In genomic region chr2:212005077-212005671, GRCh38 we compare ENCODE assay signal across 9 cellular contexts.
DNase-seq lines count a peak whose midpoint lies in the region; ATAC-seq and TF ChIP-seq lines count a peak whose summit lies in the region.
"Had no signal": no experiment of that assay in that cellular context is flagged by ENCODE, and none has a peak within 500 bp of the region (broad histone marks: within the 10 kb centered on the region; RNA-seq: fewer than 3 reads in every experiment).

No MANE protein-coding gene starts in this region.

- CTCF ChIA-PET in naive thymus-derived CD4-positive, alpha-beta T cell (lab: Charles Lee) = no interaction called here

- H3K27me3 Mint-ChIP-seq in naive thymus-derived CD4-positive, alpha-beta T cell = no peaks in the 10 kb centered on the region
- H3K27me3 Mint-ChIP-seq: T-cell had no signal

- H3K4me3 Mint-ChIP-seq in naive thymus-derived CD4-positive, alpha-beta T cell = no peak overlapping the region
- H3K4me3 Mint-ChIP-seq: T-cell had no signal

- no peaks in the 10 kb centered on the region for H3K9me3 ChIP-seq in cardiac muscle cell (ENCODE audit: low read depth)
- H3K9me3 ChIP-seq in naive thymus-derived CD4-positive, alpha-beta T cell (ENCODE audit: control insufficient read depth in 2 of 3, low read length in 3 of 3) = no peaks in the 10 kb centered on the region

- intact Hi-C loops in naive thymus-derived CD4-positive, alpha-beta T cell (cut with micrococcal nuclease) = no loop called here

- H3K27ac ChIP-seq in cardiac muscle cell = no peak overlapping the region
- H3K27ac ChIP-seq in naive thymus-derived CD4-positive, alpha-beta T cell (ENCODE audit: low read depth, low read length) = no peak overlapping the region

- TF ChIP-seq CTCF in GM20000 (IDR thresholded peaks at IDR 0.05; ENCODE audit: extremely low read depth, missing control alignments) = no peak
- peak; percentile 79 for TF ChIP-seq CTCF in cardiac muscle cell (IDR thresholded peaks at IDR 0.05; ENCODE audit: low read depth, low read length)

- DNase-seq in Daoy (ENCODE audit: low read depth) = peak; percentile 21
- peak; percentile 6 for DNase-seq in GM20000 (ENCODE audit: low spot score)
- peak; percentile 46 for DNase-seq in HT1080 (ENCODE audit: low read depth)
- peak; percentile 13 for DNase-seq in SHP77 treated with DMSO at 0.1 percent for 48 hours (lab: John Stamatoyannopoulos, UW)
- DNase-seq in cardiac muscle cell (ENCODE audit: low read depth in 1 of 2, low spot score in 1 of 2) = peak; percentile 61 to 72
- no peak for DNase-seq in DMS79 treated with DMSO at 0.1 percent for 48 hours (lab: John Stamatoyannopoulos, UW)
- DNase-seq in GM19240 (ENCODE audit: insufficient read length, low spot score) = no peak
- DNase-seq in naive thymus-derived CD4-positive, alpha-beta T cell = no peak

- H3K36me3 Mint-ChIP-seq in naive thymus-derived CD4-positive, alpha-beta T cell = no peaks in the 10 kb centered on the region
- H3K36me3 Mint-ChIP-seq: T-cell had no signal

- no peak overlapping the region for H3K4me3 ChIP-seq in cardiac muscle cell
- no peak overlapping the region for H3K4me3 ChIP-seq in naive thymus-derived CD4-positive, alpha-beta T cell (ENCODE audit: low read length)

- H3K27me3 ChIP-seq in cardiac muscle cell = no peaks in the 10 kb centered on the region
- H3K27me3 ChIP-seq in naive thymus-derived CD4-positive, alpha-beta T cell (ENCODE audit: control insufficient read depth in 2 of 2, insufficient read depth in 2 of 2, low read length in 2 of 2) = no peaks in the 10 kb centered on the region

- H3K27ac Mint-ChIP-seq in naive thymus-derived CD4-positive, alpha-beta T cell = no peak overlapping the region
- H3K27ac Mint-ChIP-seq: T-cell had no signal

- H3K9me3 Mint-ChIP-seq in naive thymus-derived CD4-positive, alpha-beta T cell = peaks cover 0 to 3% (median 0%) of the 10 kb centered on the region in 11 donors

- no peaks in the 10 kb centered on the region for H3K4me1 ChIP-seq in cardiac muscle cell (ENCODE audit: low read depth)
- H3K4me1 ChIP-seq in naive thymus-derived CD4-positive, alpha-beta T cell (ENCODE audit: control insufficient read depth in 2 of 2, insufficient read depth in 2 of 2, low read length in 2 of 2) = no peaks in the 10 kb centered on the region

- no peaks in the 10 kb centered on the region for H3K36me3 ChIP-seq in cardiac muscle cell
- H3K36me3 ChIP-seq in naive thymus-derived CD4-positive, alpha-beta T cell (ENCODE audit: control insufficient read depth in 2 of 3, insufficient read depth in 3 of 3, low read length in 3 of 3) = no peaks in the 10 kb centered on the region

- H3K4me1 Mint-ChIP-seq in naive thymus-derived CD4-positive, alpha-beta T cell = peaks cover 0 to 1% (median 0%) of the 10 kb centered on the region in 7 donors
- H3K4me1 Mint-ChIP-seq: T-cell had no signal

- no peak for ATAC-seq in naive thymus-derived CD4-positive, alpha-beta T cell
- ATAC-seq: T-cell had no signal

- POLR2A ChIA-PET in naive thymus-derived CD4-positive, alpha-beta T cell (lab: Charles Lee) = no interaction called here

Comparison
In these comparisons a context has a peak if more than half of its experiments do, and no peak if none do; other contexts are left out.
1. DNase-seq: peak in Daoy (single experiment), GM20000 (single experiment), HT1080 (single experiment), SHP77 treated with DMSO at 0.1 percent for 48 hours (single experiment) and cardiac muscle cell (2 of 2); none in DMS79 treated with DMSO at 0.1 percent for 48 hours (single experiment), GM19240 (single experiment) and naive thymus-derived CD4-positive, alpha-beta T cell (0 of 9).